23 cellular contexts compared by ENCODE assay signal in genomic region chr7:121062684-121063279, GRCh38.
A peak's percentile ranks its signal among the peaks of the same experiment; 100 is the strongest.
DNase-seq lines count a peak whose midpoint lies in the region; ATAC-seq, FAIRE-seq and TF ChIP-seq lines count a peak whose summit lies in the region.
"Had no signal": no experiment of that assay in that cellular context is flagged by ENCODE, and none has a peak within 500 bp of the region (broad histone marks: within the 10 kb centered on the region; RNA-seq: fewer than 3 reads in every experiment).

No MANE protein-coding gene starts in this region.

- H2AFZ ChIP-seq in Karpas-422 (ENCODE audit: low read length) (peak overlapping the region; percentile 50; the same call in 1 of the 2 replicates), K562 (ENCODE audit: low read depth, low read length) (no peak overlapping the region)

- DNase-seq in Right ventricle myocardium superior (no peak), Right ventricle myocardium inferior (ENCODE audit: missing footprints) (no peak), Karpas-422 (no peak), K562 (ENCODE audit: extremely low read depth in 1 of 4, low spot score in 3 of 4) (peak in 1 of 4 experiments; percentile 7), sciatic nerve (ENCODE audit: low spot score) (no peak), activated gamma-delta T cell (lab: John Stamatoyannopoulos, UW) (no peak), MCF 10A (ENCODE audit: unreplicated experiment) (no peak), DMS114 treated with DMSO at 0.1 percent for 48 hours (lab: John Stamatoyannopoulos, UW; ENCODE audit: unreplicated experiment) (no peak)
- DNase-seq: 8988T; CD4-positive, CD25-positive, alpha-beta regulatory T cell; COR-L47; DMS 273 treated with DMSO at 0.1 percent for 48 hours; Kasumi-1; NCI-H1105; NCI-H1694; NCI-H2081 treated with DMSO at 0.1 percent for 48 hours; NCI-H510A; NCI-H774; PC-3 had no signal

- H3K27me3 ChIP-seq in Karpas-422 (ENCODE audit: low read length) = no peaks in the 10 kb centered on the region
- no peaks in the 10 kb centered on the region for H3K27me3 ChIP-seq in K562 (ENCODE audit: control insufficient read depth in 2 of 2, insufficient read depth in 2 of 2, low read length in 2 of 2)
- H3K27me3 ChIP-seq: SJSA1 had no signal

- no peak overlapping the region for H3K27ac Mint-ChIP-seq in MCF 10A (ENCODE audit: low read depth, unreplicated experiment)
- H3K27ac Mint-ChIP-seq: B cell; CD4-positive, CD25-positive, alpha-beta regulatory T cell had no signal

- no peaks in the 10 kb centered on the region for H3K79me2 ChIP-seq in Karpas-422 (ENCODE audit: low read length)
- H3K79me2 ChIP-seq in K562 (ENCODE audit: control insufficient read depth, insufficient read depth, low read length) = peaks cover 28% of the 10 kb centered on the region; the same call in 2 of the 3 replicates

- FAIRE-seq in K562 (lab: Jason Lieb, UNC) = no peak
- FAIRE-seq: G401.6 had no signal

- H3K27me3 Mint-ChIP-seq in MCF 10A (ENCODE audit: insufficient read depth, unreplicated experiment) = peaks cover 45% of the 10 kb centered on the region
- H3K27me3 Mint-ChIP-seq: CD4-positive, CD25-positive, alpha-beta regulatory T cell had no signal

- H3K9ac ChIP-seq in Karpas-422 (ENCODE audit: low read length) = no peak overlapping the region
- no peak overlapping the region for H3K9ac ChIP-seq in K562 (ENCODE audit: insufficient read depth in 1 of 2, low read depth in 2 of 2, low read length in 2 of 2)

- no peaks in the 10 kb centered on the region for H4K20me1 ChIP-seq in Karpas-422 (ENCODE audit: insufficient read depth, low read depth, low read length)
- H4K20me1 ChIP-seq in K562 (replicated peaks; ENCODE audit: control insufficient read depth, insufficient read depth, low read length) = no peaks in the 10 kb centered on the region

- in situ Hi-C loops in K562 (cut with MboI) = no loop called here

- WGBS in K562 (ENCODE audit: insufficient coverage, low coverage, missing lambda C conversion rate) = 73% methylated on average over 11 of the region's 11 CpGs

- CTCF ChIA-PET in K562 (lab: Yijun Ruan, JAX; ENCODE audit: low intra/inter-chr PET ratio) (no interaction called here), MCF 10A (lab: Yijun Ruan, JAX) (interaction anchor here (0.6 to 1.4 kb wide), 8 partner anchors 12 to 220 kb away, joined by 3 to 6 read pairs (median 4); no protein-coding TSS in a partner anchor)

- no peak overlapping the region for H3K27ac ChIP-seq in Karpas-422 (ENCODE audit: low read length)
- no peak overlapping the region for H3K27ac ChIP-seq in K562 (ENCODE audit: extremely low read depth, low read depth, low read length)
- H3K27ac ChIP-seq: RWPE1, SJSA1 had no signal

- H3K4me3 ChIP-seq in Karpas-422 (ENCODE audit: low read length) (no peak overlapping the region), K562 (no peak overlapping the region)
- H3K4me3 ChIP-seq: SJSA1 had no signal

- H3K9me3 ChIP-seq in Karpas-422 (ENCODE audit: low read length) = no peaks in the 10 kb centered on the region
- H3K9me3 ChIP-seq in K562 (replicated peaks; ENCODE audit: control insufficient read depth, insufficient read depth, low read depth, low read length) = peaks cover 13% of the 10 kb centered on the region; the same call in 1 of the 2 replicates
- H3K9me3 ChIP-seq: SJSA1 had no signal

- no peaks in the 10 kb centered on the region for H3K4me1 Mint-ChIP-seq in MCF 10A (ENCODE audit: insufficient read depth, unreplicated experiment)
- H3K4me1 Mint-ChIP-seq: B cell; CD4-positive, CD25-positive, alpha-beta regulatory T cell had no signal

- no peaks in the 10 kb centered on the region for H3K4me1 ChIP-seq in Karpas-422 (ENCODE audit: low read length)
- no peaks in the 10 kb centered on the region for H3K4me1 ChIP-seq in K562 (replicated peaks in 1 of 2; ENCODE audit: control insufficient read depth in 2 of 2, insufficient read depth in 2 of 2, low read length in 2 of 2)
- H3K4me1 ChIP-seq: SJSA1 had no signal

- POLR2A ChIA-PET in K562 (lab: Yijun Ruan, JAX) (interaction anchor here (0.8 to 4.3 kb wide), 5 partner anchors 9 to 112 kb away, joined by 3 to 19 read pairs (median 4); partner anchors contain the start of gene ING3), MCF 10A (lab: Yijun Ruan, JAX) (no interaction called here)

- no peak overlapping the region for H3K4me2 ChIP-seq in Karpas-422 (ENCODE audit: low read depth, low read length, poor library complexity, severe bottlenecking)
- no peak overlapping the region for H3K4me2 ChIP-seq in K562 (ENCODE audit: insufficient read depth, low read length)

- no peak for TF ChIP-seq EP300 in K562 (IDR thresholded peaks at IDR 0.05; ENCODE audit: low read length)

- no peaks in the 10 kb centered on the region for H3K9me3 Mint-ChIP-seq in MCF 10A (ENCODE audit: unreplicated experiment)
- H3K9me3 Mint-ChIP-seq: CD4-positive, CD25-positive, alpha-beta regulatory T cell had no signal

- intact Hi-C loops in Right ventricle myocardium superior (cut with DNase I) = no loop called here
- intact Hi-C loops in Right ventricle myocardium inferior (cut with DNase I) = loop anchor here (5.0 kb wide), 1 partner anchor 35 kb away; no protein-coding TSS in a partner anchor
- intact Hi-C loops in K562 (cut with micrococcal nuclease) = no loop called here
- intact Hi-C loops in sciatic nerve (cut with DNase I) = no loop called here
- intact Hi-C loops in MCF 10A (cut with micrococcal nuclease) = no loop called here

- no TSS peak for BruUV-seq in K562 (replicated peaks; lab: Mats Ljungman, UMichigan)
- BruUV-seq in MCF 10A (replicated peaks; lab: Mats Ljungman, UMichigan) = no TSS peak

- no peak for TF ChIP-seq POLR2A in K562 (conservative IDR thresholded peaks at IDR 0.05)

- H3K9me2 ChIP-seq in Karpas-422 (replicated peaks; ENCODE audit: insufficient read depth, low read length) = no peaks in the 10 kb centered on the region

- no peaks in the 10 kb centered on the region for H3K36me3 Mint-ChIP-seq in MCF 10A (ENCODE audit: insufficient read depth, unreplicated experiment)
- H3K36me3 Mint-ChIP-seq: CD4-positive, CD25-positive, alpha-beta regulatory T cell had no signal

- no peaks in the 10 kb centered on the region for H3K36me3 ChIP-seq in Karpas-422 (ENCODE audit: insufficient read depth, low read length)
- H3K36me3 ChIP-seq in K562 (ENCODE audit: control insufficient read depth, insufficient read depth, low read length) = peaks cover 71% of the 10 kb centered on the region

- peak; percentile 51 for ATAC-seq in Right ventricle myocardium superior (ENCODE audit: poor library complexity)
- ATAC-seq in Right ventricle myocardium inferior = no peak
- ATAC-seq in K562 = peak; percentile 12; the same call in 2 of the 3 replicates
- ATAC-seq in sciatic nerve = peak; percentile 88
- ATAC-seq: PC-3 had no signal

- TF ChIP-seq CTCF in K562 (IDR thresholded peaks at IDR 0.05 in 2 of 3, conservative IDR thresholded peaks at IDR 0.05 in 1 of 3; ENCODE audit: insufficient read depth in 2 of 3, low read depth in 1 of 3, low read length in 3 of 3) (no peak), MCF 10A (IDR thresholded peaks at IDR 0.05; ENCODE audit: unreplicated experiment) (no peak)

- no peak for TF ChIP-seq RAD21 in K562 (CRISPR knock-in tag; conservative IDR thresholded peaks at IDR 0.05 in 1 of 2, IDR thresholded peaks at IDR 0.05 in 1 of 2)

- H3K9me1 ChIP-seq in K562 (ENCODE audit: control insufficient read depth, insufficient read depth, low read length) = no peaks in the 10 kb centered on the region

- no peak overlapping the region for H3K4me3 Mint-ChIP-seq in MCF 10A (ENCODE audit: unreplicated experiment)
- H3K4me3 Mint-ChIP-seq: B cell; CD4-positive, CD25-positive, alpha-beta regulatory T cell had no signal

TF ChIP-seq in K562, 482 proteins besides CTCF, POLR2A, EP300 and RAD21 (continues in another document):
- TF ChIP-seq TOE1 (IDR thresholded peaks at IDR 0.05; ENCODE audit: borderline replicate concordance) = no peak
- 0 out of 2 replicates have a peak, but pooled peaks have one; percentile 45 for TF ChIP-seq TOE1 (CRISPR knock-in tag; IDR thresholded peaks at IDR 0.05; ENCODE audit: borderline replicate concordance, low read depth)
- TF ChIP-seq, protein P1, sequence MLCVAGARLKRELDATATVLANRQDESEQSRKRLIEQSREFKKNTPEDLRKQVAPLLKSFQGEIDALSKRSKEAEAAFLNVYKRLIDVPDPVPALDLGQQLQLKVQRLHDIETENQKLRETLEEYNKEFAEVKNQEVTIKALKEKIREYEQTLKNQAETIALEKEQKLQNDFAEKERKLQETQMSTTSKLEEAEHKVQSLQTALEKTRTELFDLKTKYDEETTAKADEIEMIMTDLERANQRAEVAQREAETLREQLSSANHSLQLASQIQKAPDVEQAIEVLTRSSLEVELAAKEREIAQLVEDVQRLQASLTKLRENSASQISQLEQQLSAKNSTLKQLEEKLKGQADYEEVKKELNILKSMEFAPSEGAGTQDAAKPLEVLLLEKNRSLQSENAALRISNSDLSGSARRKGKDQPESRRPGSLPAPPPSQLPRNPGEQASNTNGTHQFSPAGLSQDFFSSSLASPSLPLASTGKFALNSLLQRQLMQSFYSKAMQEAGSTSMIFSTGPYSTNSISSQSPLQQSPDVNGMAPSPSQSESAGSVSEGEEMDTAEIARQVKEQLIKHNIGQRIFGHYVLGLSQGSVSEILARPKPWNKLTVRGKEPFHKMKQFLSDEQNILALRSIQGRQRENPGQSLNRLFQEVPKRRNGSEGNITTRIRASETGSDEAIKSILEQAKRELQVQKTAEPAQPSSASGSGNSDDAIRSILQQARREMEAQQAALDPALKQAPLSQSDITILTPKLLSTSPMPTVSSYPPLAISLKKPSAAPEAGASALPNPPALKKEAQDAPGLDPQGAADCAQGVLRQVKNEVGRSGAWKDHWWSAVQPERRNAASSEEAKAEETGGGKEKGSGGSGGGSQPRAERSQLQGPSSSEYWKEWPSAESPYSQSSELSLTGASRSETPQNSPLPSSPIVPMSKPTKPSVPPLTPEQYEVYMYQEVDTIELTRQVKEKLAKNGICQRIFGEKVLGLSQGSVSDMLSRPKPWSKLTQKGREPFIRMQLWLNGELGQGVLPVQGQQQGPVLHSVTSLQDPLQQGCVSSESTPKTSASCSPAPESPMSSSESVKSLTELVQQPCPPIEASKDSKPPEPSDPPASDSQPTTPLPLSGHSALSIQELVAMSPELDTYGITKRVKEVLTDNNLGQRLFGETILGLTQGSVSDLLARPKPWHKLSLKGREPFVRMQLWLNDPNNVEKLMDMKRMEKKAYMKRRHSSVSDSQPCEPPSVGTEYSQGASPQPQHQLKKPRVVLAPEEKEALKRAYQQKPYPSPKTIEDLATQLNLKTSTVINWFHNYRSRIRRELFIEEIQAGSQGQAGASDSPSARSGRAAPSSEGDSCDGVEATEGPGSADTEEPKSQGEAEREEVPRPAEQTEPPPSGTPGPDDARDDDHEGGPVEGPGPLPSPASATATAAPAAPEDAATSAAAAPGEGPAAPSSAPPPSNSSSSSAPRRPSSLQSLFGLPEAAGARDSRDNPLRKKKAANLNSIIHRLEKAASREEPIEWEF (CRISPR knock-in tag; IDR thresholded peaks at IDR 0.05) = no peak
- no peak for TF ChIP-seq ZNF431 (CRISPR knock-in tag; IDR thresholded peaks at IDR 0.05)
- TF ChIP-seq CBX2 (IDR thresholded peaks at IDR 0.05; ENCODE audit: insufficient read depth, low read length, poor library complexity, severe bottlenecking) = no peak
- TF ChIP-seq, protein P2, sequence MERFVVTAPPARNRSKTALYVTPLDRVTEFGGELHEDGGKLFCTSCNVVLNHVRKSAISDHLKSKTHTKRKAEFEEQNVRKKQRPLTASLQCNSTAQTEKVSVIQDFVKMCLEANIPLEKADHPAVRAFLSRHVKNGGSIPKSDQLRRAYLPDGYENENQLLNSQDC (CRISPR knock-in tag; IDR thresholded peaks at IDR 0.05) = no peak
